9 cellular contexts compared by ENCODE assay signal in genomic region chr22:22955866-22956535, GRCh38.
A peak's percentile ranks its signal among the peaks of the same experiment; 100 is the strongest.
DNase-seq lines count a peak whose midpoint lies in the region; ATAC-seq and TF ChIP-seq lines count a peak whose summit lies in the region.
"Had no signal": no experiment of that assay in that cellular context is flagged by ENCODE, and none has a peak within 500 bp of the region (broad histone marks: within the 10 kb centered on the region; RNA-seq: fewer than 3 reads in every experiment).

No MANE protein-coding gene starts in this region.

- no peaks in the 10 kb centered on the region for H3K9me3 Mint-ChIP-seq in activated naive CD8-positive, alpha-beta T cell treated with anti-CD3 and anti-CD28 coated beads, Interleukin-2, amount 10 ng/mL, durations not matched to agents 7 days and 5 days

- no peaks in the 10 kb centered on the region for H3K36me3 Mint-ChIP-seq in activated naive CD8-positive, alpha-beta T cell treated with anti-CD3 and anti-CD28 coated beads, Interleukin-2, amount 10 ng/mL, durations not matched to agents 7 days and 5 days
- H3K36me3 Mint-ChIP-seq: activated naive CD8-positive, alpha-beta T cell had no signal

- peak; percentile 60 for DNase-seq in DMS53 (lab: John Stamatoyannopoulos, UW)
- peak; percentile 85 to 91 for DNase-seq in Kasumi-1 (lab: John Stamatoyannopoulos, UW)
- DNase-seq in activated naive CD8-positive, alpha-beta T cell treated with anti-CD3 and anti-CD28 coated beads, Interleukin-2, amount 10 ng/mL, durations not matched to agents 7 days and 5 days: peak; percentile 53
- DNase-seq in cardiac septum (ENCODE audit: low spot score): peak; percentile 73
- DNase-seq in putamen (ENCODE audit: low spot score): peak; percentile 55

- peak; percentile 96 for ATAC-seq in SK-N-SH treated with all-trans-retinoic acid at 6 μM for 48 hours
- ATAC-seq in activated naive CD8-positive, alpha-beta T cell treated with anti-CD3 and anti-CD28 coated beads, Interleukin-2, amount 10 ng/mL, durations not matched to agents 7 days and 5 days (ENCODE audit: low read depth): peak; percentile 72
- ATAC-seq in GM21723 (IDR thresholded peaks at IDR 0.05; ENCODE audit: unreplicated experiment): no peak
- ATAC-seq in HG03354 (IDR thresholded peaks at IDR 0.05; ENCODE audit: poor library complexity, severe bottlenecking, unreplicated experiment): no peak

- intact Hi-C loops in cardiac septum (cut with DNase I): loop anchor here (5.0 to 10.0 kb wide), 2 partner anchors 109 to 329 kb away; no protein-coding TSS in a partner anchor

- peaks cover 37% of the 10 kb centered on the region for H3K27me3 Mint-ChIP-seq in activated naive CD8-positive, alpha-beta T cell treated with anti-CD3 and anti-CD28 coated beads, Interleukin-2, amount 10 ng/mL, durations not matched to agents 7 days and 5 days

- no peaks in the 10 kb centered on the region for H3K4me1 Mint-ChIP-seq in activated naive CD8-positive, alpha-beta T cell treated with anti-CD3 and anti-CD28 coated beads, Interleukin-2, amount 10 ng/mL, durations not matched to agents 7 days and 5 days

- POLR2A ChIA-PET in activated naive CD8-positive, alpha-beta T cell treated with anti-CD3 and anti-CD28 coated beads, Interleukin-2, amount 10 ng/mL, durations not matched to agents 7 days and 5 days (lab: Charles Lee): no interaction called here

- no peak overlapping the region for H3K27ac Mint-ChIP-seq in activated naive CD8-positive, alpha-beta T cell treated with anti-CD3 and anti-CD28 coated beads, Interleukin-2, amount 10 ng/mL, durations not matched to agents 7 days and 5 days
- H3K27ac Mint-ChIP-seq: activated naive CD8-positive, alpha-beta T cell had no signal

- H3K4me3 Mint-ChIP-seq in activated naive CD8-positive, alpha-beta T cell treated with anti-CD3 and anti-CD28 coated beads, Interleukin-2, amount 10 ng/mL, durations not matched to agents 7 days and 5 days: no peak overlapping the region
- H3K4me3 Mint-ChIP-seq: activated naive CD8-positive, alpha-beta T cell had no signal

TF ChIP-seq in SK-N-SH treated with all-trans-retinoic acid at 6 μM for 48 hours, 23 proteins besides CTCF, POLR2A, EP300 and RAD21:
- TF ChIP-seq PATZ1 (CRISPR knock-in tag; IDR thresholded peaks at IDR 0.05; ENCODE audit: borderline replicate concordance): no peak
- TF ChIP-seq CSDC2 (CRISPR knock-in tag; IDR thresholded peaks at IDR 0.05): no peak
- TF ChIP-seq ZC3H10 (CRISPR knock-in tag; IDR thresholded peaks at IDR 0.05): no peak
- no peak for TF ChIP-seq ZFP30 (CRISPR knock-in tag; IDR thresholded peaks at IDR 0.05)
- no peak for TF ChIP-seq PPARA (CRISPR knock-in tag; IDR thresholded peaks at IDR 0.05; ENCODE audit: borderline replicate concordance)
- TF ChIP-seq ARNTL (CRISPR knock-in tag; IDR thresholded peaks at IDR 0.05; ENCODE audit: borderline replicate concordance, low read depth): no peak
- TF ChIP-seq ZNF8 (CRISPR knock-in tag; IDR thresholded peaks at IDR 0.05): no peak
- TF ChIP-seq BACH2 (CRISPR knock-in tag; IDR thresholded peaks at IDR 0.05; ENCODE audit: borderline replicate concordance): no peak
- TF ChIP-seq RARB (CRISPR knock-in tag; IDR thresholded peaks at IDR 0.05): no peak
- no peak for TF ChIP-seq ISL1 (CRISPR knock-in tag; IDR thresholded peaks at IDR 0.05)
- TF ChIP-seq GLIS3 (CRISPR knock-in tag; IDR thresholded peaks at IDR 0.05): no peak
- TF ChIP-seq ESRRG (CRISPR knock-in tag; IDR thresholded peaks at IDR 0.05): no peak
- no peak for TF ChIP-seq ZNF70 (CRISPR knock-in tag; IDR thresholded peaks at IDR 0.05)
- TF ChIP-seq TOX (CRISPR knock-in tag; IDR thresholded peaks at IDR 0.05; ENCODE audit: borderline replicate concordance): no peak
- no peak for TF ChIP-seq ZFP3 (CRISPR knock-in tag; IDR thresholded peaks at IDR 0.05)
- no peak for TF ChIP-seq TCF4 (CRISPR knock-in tag; IDR thresholded peaks at IDR 0.05; ENCODE audit: borderline replicate concordance)
- no peak for TF ChIP-seq POU6F1 (CRISPR knock-in tag; IDR thresholded peaks at IDR 0.05; ENCODE audit: borderline replicate concordance, low read depth)
- no peak for TF ChIP-seq TSHZ2 (CRISPR knock-in tag; IDR thresholded peaks at IDR 0.05)
- no peak for TF ChIP-seq CSRNP3 (CRISPR knock-in tag; IDR thresholded peaks at IDR 0.05)
- no peak for TF ChIP-seq OSR1 (CRISPR knock-in tag; IDR thresholded peaks at IDR 0.05)

Comparison
In these comparisons a context has a peak if more than half of its experiments do, and no peak if none do; other contexts are left out.
1. ATAC-seq: peak in SK-N-SH treated with all-trans-retinoic acid at 6 μM for 48 hours (single experiment) and activated naive CD8-positive, alpha-beta T cell treated with anti-CD3 and anti-CD28 coated beads, Interleukin-2, amount 10 ng/mL, durations not matched to agents 7 days and 5 days (single experiment); none in GM21723 (single experiment) and HG03354 (single experiment).
2. Peak in every context shown above with its lines, with median percentiles within 50 percentile points of each other: DNase-seq.